Comparison of ENCODE assay signal across 8 cellular contexts in the genomic region with DNA sequence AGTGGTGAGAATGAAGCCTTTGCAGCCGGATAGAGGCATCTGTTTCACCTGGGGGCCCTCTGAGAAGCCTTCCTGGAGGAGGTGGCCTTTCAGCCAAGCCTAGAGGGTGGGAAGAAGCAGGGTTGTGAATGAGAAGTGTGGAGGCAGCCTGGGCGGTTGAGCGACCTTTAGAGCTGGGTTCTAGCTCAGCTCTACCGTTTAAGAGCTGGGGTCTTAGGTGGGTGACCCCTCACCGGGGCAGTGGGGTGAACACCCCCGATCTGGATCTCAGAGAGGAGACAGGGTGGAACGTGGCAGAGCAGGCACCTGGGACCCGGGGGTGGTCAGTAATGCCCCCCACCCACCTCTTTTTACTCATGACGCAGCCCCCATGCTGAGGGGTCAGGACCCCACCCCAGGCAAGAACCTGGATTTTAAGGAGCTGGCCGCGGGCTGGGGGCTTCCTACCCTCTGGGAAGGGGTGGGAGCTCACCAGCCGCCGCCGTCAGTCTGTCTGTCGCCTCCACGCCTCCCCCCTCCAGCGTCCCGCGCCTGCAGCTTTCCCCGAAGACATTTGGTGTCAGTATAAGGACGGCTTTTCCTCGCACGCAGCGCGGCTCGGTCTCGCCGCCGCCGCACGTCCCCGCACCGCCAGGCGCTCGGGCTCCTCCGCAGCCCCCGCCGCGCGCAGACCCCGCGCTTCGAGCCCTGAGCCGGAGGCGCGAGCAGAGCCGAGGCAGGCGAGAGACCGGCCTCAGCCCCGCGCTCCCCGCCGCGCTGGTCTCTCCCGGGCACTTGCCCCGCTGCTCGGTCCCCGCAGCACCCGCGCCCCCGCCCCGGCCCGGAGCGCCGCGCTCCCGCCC. TPM values are rescaled to one million over a fixed set of nuclear protein-coding genes. Genes with fewer than 3 reads are reported as not detected.
DNase-seq lines count a peak whose midpoint lies in the region; ATAC-seq lines count a peak whose summit lies in the region.

No MANE protein-coding gene starts in this region.

- peak overlapping the region in 3 of 5 donors; percentile 15 to 80 (median 67) for H3K4me3 Mint-ChIP-seq in immature natural killer cell
- H3K4me3 Mint-ChIP-seq in stimulated activated memory B cell treated with anti-CD40 and anti-IgM and Interleukin-4, amounts not matched to agents 10 μg/mL and 1 μg/mL and 100 μg/mL, for 72 hours, result peak overlapping the region; percentile 58

- H3K9me3 Mint-ChIP-seq in immature natural killer cell, result no peaks in the 10 kb centered on the region
- H3K9me3 Mint-ChIP-seq in stimulated activated memory B cell treated with anti-CD40 and anti-IgM and Interleukin-4, amounts not matched to agents 10 μg/mL and 1 μg/mL and 100 μg/mL, for 72 hours, result no peaks in the 10 kb centered on the region

- H3K4me1 Mint-ChIP-seq in immature natural killer cell, result peaks cover 6 to 7% of the 10 kb centered on the region in 2 donors
- H3K4me1 Mint-ChIP-seq in stimulated activated memory B cell treated with anti-CD40 and anti-IgM and Interleukin-4, amounts not matched to agents 10 μg/mL and 1 μg/mL and 100 μg/mL, for 72 hours, result peaks cover 6% of the 10 kb centered on the region

- H3K27me3 Mint-ChIP-seq in immature natural killer cell (ENCODE audit: low read depth in 3 of 3), result peaks cover 13 to 40% (median 15%) of the 10 kb centered on the region in 3 donors
- H3K27me3 Mint-ChIP-seq in stimulated activated memory B cell treated with anti-CD40 and anti-IgM and Interleukin-4, amounts not matched to agents 10 μg/mL and 1 μg/mL and 100 μg/mL, for 72 hours, result peaks cover 57% of the 10 kb centered on the region

- H3K36me3 Mint-ChIP-seq in immature natural killer cell, result no peaks in the 10 kb centered on the region
- no peaks in the 10 kb centered on the region for H3K36me3 Mint-ChIP-seq in stimulated activated memory B cell treated with anti-CD40 and anti-IgM and Interleukin-4, amounts not matched to agents 10 μg/mL and 1 μg/mL and 100 μg/mL, for 72 hours

- peak; percentile 71 for ATAC-seq in Right ventricle myocardium superior (ENCODE audit: poor library complexity)
- no peak for ATAC-seq in stimulated activated memory B cell treated with anti-CD40 and anti-IgM and Interleukin-4, amounts not matched to agents 10 μg/mL and 1 μg/mL and 100 μg/mL, for 72 hours

- DNase-seq in Right ventricle myocardium superior, result no peak
- no peak for DNase-seq in cardiac septum (ENCODE audit: low spot score)
- DNase-seq in activated effector memory CD4-positive, alpha-beta T cell treated with anti-CD3 and anti-CD28 coated beads, Interleukin-2, amount 50 U/mL, for 16 hours, result peak; percentile 78
- no peak for DNase-seq in immature natural killer cell
- DNase-seq in cortex of kidney (lab: John Stamatoyannopoulos, UW), result no peak
- DNase-seq in HK-2 (ENCODE audit: unreplicated experiment), result no peak
- no peak for DNase-seq in NOMO-1 (lab: John Stamatoyannopoulos, UW; ENCODE audit: unreplicated experiment in 2 of 2)

- H3K27ac Mint-ChIP-seq in immature natural killer cell, result no peak overlapping the region
- no peak overlapping the region for H3K27ac Mint-ChIP-seq in stimulated activated memory B cell treated with anti-CD40 and anti-IgM and Interleukin-4, amounts not matched to agents 10 μg/mL and 1 μg/mL and 100 μg/mL, for 72 hours

- intact Hi-C loops in Right ventricle myocardium superior (cut with DNase I) (no loop called here), cardiac septum (cut with DNase I) (no loop called here)

RNA-seq across cellular contexts. Expression of gene CACNA1I, which starts 13.4 kb away (rescaled TPM):
- 0.03 TPM for total RNA-seq in Right ventricle myocardium superior
- 0.03 TPM for total RNA-seq in cardiac septum
- not detected for polyA plus RNA-seq in immature natural killer cell

RNA-seq across cellular contexts. Expression of gene RPS19BP1, which starts 24.6 kb away (rescaled TPM):
- 59.0 TPM for total RNA-seq in Right ventricle myocardium superior
- 43.7 TPM for total RNA-seq in cardiac septum
- polyA plus RNA-seq in immature natural killer cell, result 100 to 1,000 TPM; 139 to 239 (median 180) TPM

RNA-seq across cellular contexts. Expression of gene ATF4, which starts 36.8 kb away (rescaled TPM):
- 200 TPM for total RNA-seq in Right ventricle myocardium superior
- 177 TPM for total RNA-seq in cardiac septum
- polyA plus RNA-seq in immature natural killer cell, result 100 to 1,000 TPM in 1 of 3 donors, 10 to 100 TPM in 2; 48.9 to 113 (median 69.4) TPM

RNA-seq across cellular contexts. Expression of gene MIEF1, which starts 55.1 kb away (rescaled TPM):
- 16.7 TPM for total RNA-seq in Right ventricle myocardium superior
- 19.4 TPM for total RNA-seq in cardiac septum
- 10 to 100 TPM; 13.8 to 30.5 (median 18.4) TPM for polyA plus RNA-seq in immature natural killer cell
